ENCODE assay signal across 16 cellular contexts in the genomic region with DNA sequence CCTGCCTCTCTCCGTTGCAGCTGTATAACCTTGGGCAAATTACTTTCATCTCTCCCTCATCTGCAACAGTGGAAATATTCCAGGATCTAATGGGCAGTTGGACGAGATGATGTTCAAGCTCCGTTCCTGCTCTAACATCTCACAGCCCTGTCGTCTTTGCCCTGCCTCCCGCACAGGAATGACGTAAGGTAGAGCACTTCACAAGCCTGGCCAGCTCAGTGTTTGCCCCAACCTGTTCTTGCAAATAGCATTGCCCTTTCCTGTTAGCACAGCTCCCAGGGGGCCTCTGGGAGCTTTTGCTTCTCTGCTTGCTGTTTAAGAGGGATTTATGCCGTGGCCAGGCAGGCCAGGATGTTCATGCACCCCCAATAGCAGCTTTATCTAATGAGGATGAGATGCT.
DNase-seq lines count a peak whose midpoint lies in the region; ATAC-seq and TF ChIP-seq lines count a peak whose summit lies in the region.
"Had no signal": no experiment of that assay in that cellular context is flagged by ENCODE, and none has a peak within 500 bp of the region (broad histone marks: within the 10 kb centered on the region; RNA-seq: fewer than 3 reads in every experiment).

No MANE protein-coding gene starts in this region.

- no peak overlapping the region for H3K4me3 Mint-ChIP-seq in WTC11

- H3K4me1 Mint-ChIP-seq in WTC11: peaks cover 36% of the 10 kb centered on the region

- H3K36me3 Mint-ChIP-seq in WTC11: no peaks in the 10 kb centered on the region
- H3K36me3 Mint-ChIP-seq: activated naive CD4-positive, alpha-beta T cell treated with anti-CD3 and anti-CD28 coated beads, Interleukin-2, amount 50 U/mL, for 72 hours had no signal

- no peak for ATAC-seq in WTC11
- ATAC-seq in lung (ENCODE audit: insufficient read depth, low FRiP score): no peak
- ATAC-seq in HG02885 (IDR thresholded peaks at IDR 0.05; ENCODE audit: poor library complexity, unreplicated experiment): no peak
- ATAC-seq: activated naive CD4-positive, alpha-beta T cell treated with anti-CD3 and anti-CD28 coated beads, Interleukin-2, amount 50 U/mL, for 72 hours; SK-N-SH treated with all-trans-retinoic acid at 6 μM for 48 hours had no signal

- no peaks in the 10 kb centered on the region for H3K9me3 ChIP-seq in lung (ENCODE audit: control insufficient read depth in 2 of 2, insufficient read depth in 1 of 2, low read length in 1 of 2)
- H3K9me3 ChIP-seq: MG63 had no signal

- no peaks in the 10 kb centered on the region for H3K4me1 ChIP-seq in lung (ENCODE audit: control insufficient read depth in 2 of 2, insufficient read depth in 2 of 2, low read length in 2 of 2)

- POLR2A ChIA-PET in WTC11 (lab: Charles Lee): no interaction called here

- H3K27ac Mint-ChIP-seq in WTC11: no peak overlapping the region
- H3K27ac Mint-ChIP-seq: activated naive CD4-positive, alpha-beta T cell treated with anti-CD3 and anti-CD28 coated beads, Interleukin-2, amount 50 U/mL, for 72 hours had no signal

- no peaks in the 10 kb centered on the region for H3K36me3 ChIP-seq in lung (ENCODE audit: control insufficient read depth in 2 of 2, insufficient read depth in 2 of 2, low read length in 2 of 2)
- H3K36me3 ChIP-seq: MG63 had no signal

- no peak overlapping the region for H3K27ac ChIP-seq in lung (ENCODE audit: low read depth in 1 of 2, low read length in 1 of 2)
- H3K27ac ChIP-seq: C4-2B, skin epidermis had no signal

- no peaks in the 10 kb centered on the region for H3K27me3 ChIP-seq in lung (ENCODE audit: control insufficient read depth, insufficient read depth)
- H3K27me3 ChIP-seq: MG63 had no signal

- WGBS in lung, 2 donors: 66 to 67% methylated on average over 7 of the region's 7 CpGs

- DNase-seq in DMS79 (lab: John Stamatoyannopoulos, UW): peak; percentile 39
- peak; percentile 88 for DNase-seq in NCI-H1694 treated with DMSO at 0.1 percent for 48 hours (lab: John Stamatoyannopoulos, UW)
- no peak for DNase-seq in WTC11 (ENCODE audit: low spot score)
- peak; percentile 51 for DNase-seq in lung (ENCODE audit: low spot score)
- no peak for DNase-seq in NOMO-1 (lab: John Stamatoyannopoulos, UW; ENCODE audit: unreplicated experiment in 2 of 2)
- no peak for DNase-seq in hepatic stellate cell (ENCODE audit: low spot score)
- no peak for DNase-seq in NCI-H2107 treated with DMSO at 0.1 percent for 48 hours (lab: John Stamatoyannopoulos, UW; ENCODE audit: unreplicated experiment)
- DNase-seq: activated CD8-positive, alpha-beta memory T cell treated with anti-CD3 and anti-CD28 coated beads, Interleukin-2, amount 50 U/mL, for 4 hours; GF-D8; hippocampal formation; MG63 had no signal

- no peak overlapping the region for H3K4me3 ChIP-seq in lung
- H3K4me3 ChIP-seq: MG63, skin epidermis had no signal

- no peaks in the 10 kb centered on the region for H3K27me3 Mint-ChIP-seq in WTC11 (ENCODE audit: low read depth)

- CTCF ChIA-PET in WTC11 (lab: Charles Lee): interaction anchor here (1.5 to 2.1 kb wide), 2 partner anchors 12 to 14 kb away, joined by 5 to 6 read pairs; no protein-coding TSS in a partner anchor

- TF ChIP-seq CTCF in WTC11 (IDR thresholded peaks at IDR 0.05): no peak
- no peak for TF ChIP-seq CTCF in lung (IDR thresholded peaks at IDR 0.05; ENCODE audit: control extremely low read depth, extremely low read depth)

- no peaks in the 10 kb centered on the region for H3K9me3 Mint-ChIP-seq in WTC11
- H3K9me3 Mint-ChIP-seq: activated naive CD4-positive, alpha-beta T cell treated with anti-CD3 and anti-CD28 coated beads, Interleukin-2, amount 50 U/mL, for 72 hours had no signal

TF ChIP-seq in WTC11, 78 proteins besides CTCF, POLR2A, EP300 and RAD21:
- no peak for TF ChIP-seq SMAD3 (CRISPR knock-in tag; IDR thresholded peaks at IDR 0.05; ENCODE audit: borderline replicate concordance)
- TF ChIP-seq ZNF121 (CRISPR knock-in tag; IDR thresholded peaks at IDR 0.05): 0 out of 2 replicates have a peak, but pooled peaks have one; percentile 30
TF ChIP-seq in WTC11: peak in this region for 1.

Comparison
In these comparisons a context has a peak if more than half of its experiments do, and no peak if none do; other contexts are left out.
1. DNase-seq: peak in DMS79 (single experiment), NCI-H1694 treated with DMSO at 0.1 percent for 48 hours (single experiment) and lung (single experiment); none in WTC11 (single experiment), NOMO-1 (0 of 2), hepatic stellate cell (single experiment) and NCI-H2107 treated with DMSO at 0.1 percent for 48 hours (single experiment).